24 cellular contexts compared by ENCODE assay signal in the genomic region with DNA sequence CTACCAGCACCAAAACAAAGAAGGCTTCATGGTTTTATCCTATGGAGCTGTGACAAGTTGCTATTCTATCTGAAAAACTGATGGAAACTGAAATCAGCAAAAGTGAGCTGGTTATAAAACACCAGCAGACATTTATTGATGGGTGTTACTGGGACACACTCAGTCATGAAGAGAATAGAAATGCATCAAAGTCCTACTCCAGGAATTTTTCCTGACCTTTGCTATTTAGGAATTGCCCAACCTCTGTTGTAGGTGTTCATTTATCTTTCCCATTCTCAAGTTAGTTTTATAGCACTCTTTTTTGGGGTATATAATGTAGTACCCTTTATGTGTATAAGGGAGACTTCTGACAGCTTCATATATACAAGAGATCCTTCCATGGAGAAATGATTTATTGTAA.
DNase-seq lines count a peak whose midpoint lies in the region; ATAC-seq, FAIRE-seq and TF ChIP-seq lines count a peak whose summit lies in the region.
"Had no signal": no experiment of that assay in that cellular context is flagged by ENCODE, and none has a peak within 500 bp of the region (broad histone marks: within the 10 kb centered on the region; RNA-seq: fewer than 3 reads in every experiment).

No MANE protein-coding gene starts in this region.

- FAIRE-seq in HepG2 (lab: Jason Lieb, UNC) (no peak), small intestine (lab: Jason Lieb, UNC) (no peak)
- FAIRE-seq: A204.1, D721Med, G401.6, GM12891, GM19239 had no signal

- H3K9ac ChIP-seq in HepG2 (ENCODE audit: insufficient read depth, low read depth, low read length), result no peak overlapping the region
- H3K9ac ChIP-seq: BLaER1 treated with 17β-estradiol and CSF1 and Interleukin-3, amounts not matched to agents 10 nM and 100 nM had no signal

- intact Hi-C loops in left colon (cut with DNase I, micrococcal nuclease), result no loop called here
- intact Hi-C loops in HepG2 (cut with micrococcal nuclease; ENCODE audit: unreplicated experiment), result no loop called here
- intact Hi-C loops in right lobe of liver (cut with DNase I), result no loop called here
- intact Hi-C loops in heart left ventricle (cut with DNase I), result no loop called here
- intact Hi-C loops in ovary (cut with DNase I), result no loop called here
- intact Hi-C loops in aorta (cut with DNase I), result no loop called here

- H3K36me3 ChIP-seq in HepG2 (replicated peaks in 1 of 2; ENCODE audit: control insufficient read depth in 1 of 2, insufficient read depth in 2 of 2, low read length in 2 of 2) (no peaks in the 10 kb centered on the region), right lobe of liver (no peaks in the 10 kb centered on the region), small intestine (ENCODE audit: control insufficient read depth in 2 of 2, insufficient read depth in 2 of 2, low read length in 2 of 2) (no peaks in the 10 kb centered on the region), heart left ventricle (no peaks in the 10 kb centered on the region), ovary (no peaks in the 10 kb centered on the region), aorta (ENCODE audit: control insufficient read depth in 1 of 2, insufficient read depth in 2 of 2, low read length in 1 of 2) (no peaks in the 10 kb centered on the region)
- H3K36me3 ChIP-seq: BLaER1 treated with 17β-estradiol and CSF1 and Interleukin-3, amounts not matched to agents 10 nM and 100 nM had no signal

- H3K9me3 ChIP-seq in HepG2 (ENCODE audit: low read length) (peaks cover 8% of the 10 kb centered on the region; the same call in 1 of the 2 replicates), right lobe of liver (no peaks in the 10 kb centered on the region), small intestine (ENCODE audit: control insufficient read depth, low read depth) (no peaks in the 10 kb centered on the region), heart left ventricle (no peaks in the 10 kb centered on the region), ovary (no peaks in the 10 kb centered on the region), aorta (ENCODE audit: control insufficient read depth, low read length) (no peaks in the 10 kb centered on the region)
- H3K9me3 ChIP-seq: Caco-2 had no signal

- H3K79me2 ChIP-seq in HepG2 (ENCODE audit: insufficient read depth, low read length), result no peaks in the 10 kb centered on the region

- TF ChIP-seq POLR2A in HepG2 (IDR thresholded peaks at IDR 0.05; ENCODE audit: insufficient read depth in 1 of 2, low read depth in 2 of 2, low read length in 2 of 2), result no peak
- no peak for TF ChIP-seq POLR2A in right lobe of liver (IDR thresholded peaks at IDR 0.05)
- no peak for TF ChIP-seq POLR2A in heart left ventricle (IDR thresholded peaks at IDR 0.05)
- TF ChIP-seq POLR2A in ovary (IDR thresholded peaks at IDR 0.05), result no peak

- H2AFZ ChIP-seq in HepG2 (ENCODE audit: low read length), result no peak overlapping the region

- ATAC-seq in left colon (peak; percentile 96), HepG2 (peak; percentile 97), right lobe of liver (peak; percentile 88 to 97 (median 96)), heart left ventricle (no peak), GM21360 (IDR thresholded peaks at IDR 0.05; ENCODE audit: unreplicated experiment) (no peak), aorta (ENCODE audit: low FRiP score) (no peak)
- ATAC-seq: CD8-positive, alpha-beta T cell had no signal

- TF ChIP-seq EP300 in HepG2 (IDR thresholded peaks at IDR 0.05; ENCODE audit: low read depth in 2 of 2, low read length in 2 of 2) (peak in 1 of 2 experiments; percentile 58; a peak in 1 of 4 replicates), HepG2 (CRISPR knock-in tag; IDR thresholded peaks at IDR 0.05; ENCODE audit: borderline replicate concordance) (no peak), ovary (IDR thresholded peaks at IDR 0.05) (no peak)

- TF ChIP-seq RAD21 in HepG2 (CRISPR knock-in tag; IDR thresholded peaks at IDR 0.05), result no peak

- CTCF ChIA-PET in HepG2 (lab: Yijun Ruan, JAX; ENCODE audit: low intra/inter-chr PET ratio, low total read pairs), result interaction anchor here (1.9 kb wide), 1 partner anchor 13 kb away, joined by 4 read pairs; no protein-coding TSS in a partner anchor

- POLR2A ChIA-PET in HepG2 (lab: Yijun Ruan, JAX), result no interaction called here

- H3K4me2 ChIP-seq in HepG2 (ENCODE audit: low read depth, low read length), result no peak overlapping the region
- H3K4me2 ChIP-seq: BLaER1 treated with 17β-estradiol and CSF1 and Interleukin-3, amounts not matched to agents 10 nM and 100 nM had no signal

- no peak for TF ChIP-seq CTCF in HepG2 (CRISPR knock-in tag; IDR thresholded peaks at IDR 0.05)
- TF ChIP-seq CTCF in right lobe of liver (IDR thresholded peaks at IDR 0.05), result no peak
- no peak for TF ChIP-seq CTCF in heart left ventricle (IDR thresholded peaks at IDR 0.05)
- no peak for TF ChIP-seq CTCF in ovary (IDR thresholded peaks at IDR 0.05)

- H3K4me3 ChIP-seq in HepG2 (replicated peaks in 1 of 3; ENCODE audit: insufficient read depth in 1 of 3, low read depth in 2 of 3, low read length in 3 of 3), result no peak overlapping the region
- H3K4me3 ChIP-seq in right lobe of liver, result no peak overlapping the region
- no peak overlapping the region for H3K4me3 ChIP-seq in small intestine (ENCODE audit: low read depth in 1 of 2, low read length in 2 of 2)
- no peak overlapping the region for H3K4me3 ChIP-seq in heart left ventricle
- H3K4me3 ChIP-seq in ovary, result no peak overlapping the region
- no peak overlapping the region for H3K4me3 ChIP-seq in aorta (ENCODE audit: low read length in 2 of 2)
- H3K4me3 ChIP-seq: BLaER1 treated with 17β-estradiol and CSF1 and Interleukin-3, amounts not matched to agents 10 nM and 100 nM had no signal

- H3K27ac ChIP-seq in HepG2 (ENCODE audit: extremely low read length, insufficient read depth, low read length) (peak overlapping the region; percentile 14), right lobe of liver (no peak overlapping the region), small intestine (ENCODE audit: low read depth in 1 of 2, low read length in 1 of 2) (no peak overlapping the region), heart left ventricle (no peak overlapping the region), ovary (no peak overlapping the region), aorta (ENCODE audit: low read depth in 1 of 2, low read length in 2 of 2) (no peak overlapping the region)
- H3K27ac ChIP-seq: BLaER1 treated with 17β-estradiol and CSF1 and Interleukin-3, amounts not matched to agents 10 nM and 100 nM; C4-2B had no signal

- in situ Hi-C loops in HepG2 (cut with HindIII; ENCODE audit: extremely low pct_ligation_motif_present, low pct_unique_long_range_greater_than_20kb), result no loop called here

- peaks cover 21% of the 10 kb centered on the region for H3K4me1 ChIP-seq in HepG2 (ENCODE audit: insufficient read depth, low read length)
- H3K4me1 ChIP-seq in right lobe of liver, result peaks cover 0 to 9% (median 0%) of the 10 kb centered on the region in 4 donors
- no peaks in the 10 kb centered on the region for H3K4me1 ChIP-seq in small intestine (ENCODE audit: control insufficient read depth in 2 of 2, insufficient read depth in 1 of 2, low read depth in 1 of 2, low read length in 1 of 2)
- H3K4me1 ChIP-seq in heart left ventricle, result no peaks in the 10 kb centered on the region
- no peaks in the 10 kb centered on the region for H3K4me1 ChIP-seq in ovary (ENCODE audit: insufficient read depth)
- H3K4me1 ChIP-seq in aorta (ENCODE audit: control insufficient read depth in 1 of 2, insufficient read depth in 2 of 2, low read length in 2 of 2), result no peaks in the 10 kb centered on the region

- no peaks in the 10 kb centered on the region for H4K20me1 ChIP-seq in HepG2 (ENCODE audit: insufficient read depth, low read length)
- H4K20me1 ChIP-seq: BLaER1 treated with 17β-estradiol and CSF1 and Interleukin-3, amounts not matched to agents 10 nM and 100 nM had no signal

- H3K27me3 ChIP-seq in HepG2 (ENCODE audit: control insufficient read depth in 1 of 2, insufficient read depth in 2 of 2, low read length in 2 of 2) (no peaks in the 10 kb centered on the region), right lobe of liver (no peaks in the 10 kb centered on the region), small intestine (ENCODE audit: control insufficient read depth in 2 of 2, insufficient read depth in 2 of 2, low read length in 2 of 2) (no peaks in the 10 kb centered on the region), heart left ventricle (no peaks in the 10 kb centered on the region), ovary (no peaks in the 10 kb centered on the region), aorta (ENCODE audit: control insufficient read depth in 1 of 2, insufficient read depth in 2 of 2, low read length in 1 of 2) (no peaks in the 10 kb centered on the region)
- H3K27me3 ChIP-seq: BLaER1 treated with 17β-estradiol and CSF1 and Interleukin-3, amounts not matched to agents 10 nM and 100 nM had no signal

- DNase-seq in left colon, result no peak
- peak; percentile 18 for DNase-seq in HepG2 (ENCODE audit: low spot score)
- no peak for DNase-seq in right lobe of liver
- DNase-seq in small intestine, result peak; percentile 3
- DNase-seq in heart left ventricle, result no peak
- no peak for DNase-seq in ovary
- no peak for DNase-seq in aorta
- DNase-seq: 8988T; ACHN; AML-193; Caco-2; Calu3; CD4-positive, alpha-beta T cell; CD8-positive, alpha-beta T cell; DMS79 treated with DMSO at 0.1 percent for 48 hours; GF-D8 had no signal

- BruUV-seq in HepG2 (replicated peaks; lab: Mats Ljungman, UMichigan), result no TSS peak

TF ChIP-seq in HepG2, 621 proteins besides CTCF, POLR2A, EP300 and RAD21 (continues in another document):
- TF ChIP-seq MEIS2 (CRISPR knock-in tag; IDR thresholded peaks at IDR 0.05) (no peak), NCOR1 (IDR thresholded peaks at IDR 0.05; ENCODE audit: borderline replicate concordance, low read length) (peak; percentile 43; the same call in 1 of the 2 replicates), ZNF777 (CRISPR knock-in tag; IDR thresholded peaks at IDR 0.05) (no peak)

Comparison
In these comparisons a context has a peak if more than half of its experiments do, and no peak if none do; other contexts are left out.
1. DNase-seq: peak in HepG2 (single experiment) and small intestine (single experiment); none in left colon (0 of 2), right lobe of liver (0 of 3), heart left ventricle (0 of 5), ovary (0 of 5) and aorta (0 of 2).
2. ATAC-seq: peak in left colon (single experiment), HepG2 (single experiment) and right lobe of liver (4 of 4); none in heart left ventricle (0 of 4), GM21360 (single experiment) and aorta (single experiment).